In the genomic region with DNA sequence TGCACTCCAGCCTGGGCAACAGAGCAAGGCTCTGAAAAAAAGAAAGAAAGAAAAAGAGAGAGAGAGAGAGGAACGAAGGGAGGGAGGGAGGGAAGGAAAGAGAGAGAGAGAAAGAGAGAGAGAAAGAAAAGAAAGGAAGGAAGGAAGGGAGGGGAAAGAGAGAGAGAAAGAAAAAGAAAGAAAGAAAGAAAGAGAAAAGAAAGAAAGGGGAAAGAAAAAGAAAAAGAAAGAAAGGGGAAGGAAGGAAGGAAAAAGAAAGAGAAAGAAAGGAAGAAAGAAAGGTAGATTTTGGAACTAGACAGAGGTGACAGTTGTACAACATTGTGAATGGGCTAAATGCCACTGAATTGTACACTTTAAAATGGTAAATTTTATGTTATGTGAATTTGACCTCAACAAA, we compare ENCODE assay signal across 28 cellular contexts.
"Had no signal": no experiment of that assay in that cellular context is flagged by ENCODE, and none has a peak within 500 bp of the region (broad histone marks: within the 10 kb centered on the region; RNA-seq: fewer than 3 reads in every experiment).

No MANE protein-coding gene starts in this region.

- H3K9me3 Mint-ChIP-seq: natural killer cell, nephron had no signal

- H3K4me1 ChIP-seq: right lobe of liver had no signal

- FAIRE-seq: pancreas, small intestine, urothelium cell line had no signal

- H3K4me3 ChIP-seq: pancreas, psoas muscle, right lobe of liver, sigmoid colon, stomach, thoracic aorta, thyroid gland, tibial nerve, upper lobe of left lung, vagina had no signal

- H3K27me3 ChIP-seq: neutrophil, pancreas, right lobe of liver, sigmoid colon, stomach, thyroid gland, tibial nerve, upper lobe of left lung, vagina had no signal

- H3K36me3 ChIP-seq: neutrophil, pancreas, right lobe of liver, sigmoid colon, stomach, thoracic aorta, thyroid gland, upper lobe of left lung, vagina had no signal

- H3K27ac ChIP-seq: neutrophil, pancreas, psoas muscle, right lobe of liver, sigmoid colon, stomach, thoracic aorta, tibial nerve, upper lobe of left lung, vagina had no signal

- H3K27ac Mint-ChIP-seq: naive thymus-derived CD4-positive, alpha-beta T cell; natural killer cell; nephron; stimulated activated effector memory CD8-positive, alpha-beta T cell treated with anti-CD3 and anti-CD28 coated beads, Interleukin-12 subunit alpha, Interleukin-12 subunit beta, amount 100 ng/mL, for 72 hours; stimulated activated naive B cell treated with anti-CD40 and anti-IgM and Interleukin-4, amounts not matched to agents 10 μg/mL and 1 μg/mL and 100 μg/mL, for 72 hours had no signal

- H3K36me3 Mint-ChIP-seq: naive thymus-derived CD4-positive, alpha-beta T cell; natural killer cell; stimulated activated effector memory CD8-positive, alpha-beta T cell treated with anti-CD3 and anti-CD28 coated beads, Interleukin-12 subunit alpha, Interleukin-12 subunit beta, amount 100 ng/mL, for 72 hours; stimulated activated naive B cell treated with anti-CD40 and anti-IgM and Interleukin-4, amounts not matched to agents 10 μg/mL and 1 μg/mL and 100 μg/mL, for 72 hours had no signal

- ATAC-seq: naive thymus-derived CD4-positive, alpha-beta T cell; natural killer cell; pancreas; psoas muscle; right cardiac atrium; right lobe of liver; stimulated activated effector memory CD8-positive, alpha-beta T cell treated with anti-CD3 and anti-CD28 coated beads, Interleukin-12 subunit alpha, Interleukin-12 subunit beta, amount 100 ng/mL, for 72 hours; stimulated activated naive B cell treated with anti-CD40 and anti-IgM and Interleukin-4, amounts not matched to agents 10 μg/mL and 1 μg/mL and 100 μg/mL, for 72 hours had no signal

- H3K9me3 ChIP-seq: neutrophil, pancreas, right lobe of liver, thyroid gland, vagina had no signal

- H3K4me3 Mint-ChIP-seq: naive thymus-derived CD4-positive, alpha-beta T cell; natural killer cell; nephron; stimulated activated effector memory CD8-positive, alpha-beta T cell treated with anti-CD3 and anti-CD28 coated beads, Interleukin-12 subunit alpha, Interleukin-12 subunit beta, amount 100 ng/mL, for 72 hours; stimulated activated naive B cell treated with anti-CD40 and anti-IgM and Interleukin-4, amounts not matched to agents 10 μg/mL and 1 μg/mL and 100 μg/mL, for 72 hours; stimulated activated naive CD8-positive, alpha-beta T cell treated with anti-CD3 and anti-CD28 coated beads, Interleukin-15, Interleukin-2, amounts not matched to agents 100 ng/mL and 50 ng/mL, for 24 hours had no signal

- DNase-seq: naive thymus-derived CD4-positive, alpha-beta T cell; natural killer cell; nucleus accumbens; pancreas; posterior cingulate gyrus; psoas muscle; right cardiac atrium; right lobe of liver; sigmoid colon; small intestine; stimulated activated CD4-positive, alpha-beta T cell treated with anti-CD3 and anti-CD28 coated beads, Interleukin-15, amount 100 ng/mL, for 24 hours; stimulated activated CD4-positive, alpha-beta T cell treated with anti-CD3 and anti-CD28 coated beads, Interleukin-2, amount 100 ng/mL, for 24 hours; stimulated activated CD4-positive, alpha-beta T cell treated with anti-CD3 and anti-CD28 coated beads, Interleukin-2, amount 100 ng/mL, for 48 hours; stimulated activated CD4-positive, alpha-beta T cell treated with anti-CD3 and anti-CD28 coated beads, Interleukin-4, amount 100 ng/mL, for 24 hours; stimulated activated naive B cell treated with anti-CD40 and anti-IgM and Interleukin-4, amounts not matched to agents 10 μg/mL and 1 μg/mL and 100 μg/mL, for 72 hours; stimulated activated naive CD4-positive, alpha-beta T cell treated with Interleukin-2 at 50 U/mL for 16 hours; stomach; thyroid gland; trophoblast cell; upper lobe of left lung had no signal
